ENCODE assay signal across 1 cellular context in the genomic region with DNA sequence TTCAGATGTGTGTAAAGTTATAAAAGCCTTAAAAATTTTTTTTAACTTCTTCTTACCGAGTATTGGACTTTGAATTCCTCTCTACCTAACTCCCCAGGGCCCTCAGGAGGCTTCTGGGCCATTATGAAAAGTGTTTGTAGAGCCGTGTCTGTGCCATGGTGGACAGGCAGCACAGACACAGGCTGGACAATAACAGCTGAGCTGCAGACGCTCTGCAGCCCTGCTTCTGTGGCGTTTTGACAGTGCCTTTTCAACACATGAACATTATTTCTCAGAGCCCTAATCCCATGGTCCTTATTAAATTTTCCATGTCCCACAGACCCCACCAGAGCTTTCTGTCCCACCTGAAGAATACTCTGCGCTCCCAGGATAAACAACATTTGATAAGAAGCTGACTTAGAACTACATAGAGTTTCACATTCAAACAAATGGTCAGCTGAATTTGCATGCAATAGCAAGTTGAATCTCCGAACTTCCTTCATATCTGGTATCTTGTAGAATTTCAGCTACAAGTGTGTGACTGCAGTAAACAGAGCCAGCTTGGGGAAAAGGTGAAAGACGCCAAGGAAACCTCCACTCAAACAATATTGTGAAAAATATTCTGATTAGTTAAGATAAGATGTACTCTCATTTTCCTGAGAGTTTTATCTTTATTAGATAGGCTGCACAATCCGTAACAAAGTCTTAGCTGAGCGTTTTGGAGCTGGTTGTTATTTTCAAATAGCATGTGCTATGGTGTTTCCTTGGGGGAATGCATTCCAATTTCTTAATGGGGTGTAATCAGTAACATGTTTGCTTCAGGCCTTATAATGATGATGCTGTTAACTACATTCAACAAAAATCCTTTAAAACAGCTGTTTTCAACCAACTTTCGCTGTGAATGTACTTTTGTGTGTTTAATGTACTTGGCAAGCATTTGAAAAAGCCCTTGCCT.
TF ChIP-seq lines count a peak whose summit lies in the region.

No MANE protein-coding gene starts in this region.

TF ChIP-seq in WTC11, 78 proteins besides CTCF, POLR2A, EP300 and RAD21 (continued from another document):
- TF ChIP-seq, protein P1, sequence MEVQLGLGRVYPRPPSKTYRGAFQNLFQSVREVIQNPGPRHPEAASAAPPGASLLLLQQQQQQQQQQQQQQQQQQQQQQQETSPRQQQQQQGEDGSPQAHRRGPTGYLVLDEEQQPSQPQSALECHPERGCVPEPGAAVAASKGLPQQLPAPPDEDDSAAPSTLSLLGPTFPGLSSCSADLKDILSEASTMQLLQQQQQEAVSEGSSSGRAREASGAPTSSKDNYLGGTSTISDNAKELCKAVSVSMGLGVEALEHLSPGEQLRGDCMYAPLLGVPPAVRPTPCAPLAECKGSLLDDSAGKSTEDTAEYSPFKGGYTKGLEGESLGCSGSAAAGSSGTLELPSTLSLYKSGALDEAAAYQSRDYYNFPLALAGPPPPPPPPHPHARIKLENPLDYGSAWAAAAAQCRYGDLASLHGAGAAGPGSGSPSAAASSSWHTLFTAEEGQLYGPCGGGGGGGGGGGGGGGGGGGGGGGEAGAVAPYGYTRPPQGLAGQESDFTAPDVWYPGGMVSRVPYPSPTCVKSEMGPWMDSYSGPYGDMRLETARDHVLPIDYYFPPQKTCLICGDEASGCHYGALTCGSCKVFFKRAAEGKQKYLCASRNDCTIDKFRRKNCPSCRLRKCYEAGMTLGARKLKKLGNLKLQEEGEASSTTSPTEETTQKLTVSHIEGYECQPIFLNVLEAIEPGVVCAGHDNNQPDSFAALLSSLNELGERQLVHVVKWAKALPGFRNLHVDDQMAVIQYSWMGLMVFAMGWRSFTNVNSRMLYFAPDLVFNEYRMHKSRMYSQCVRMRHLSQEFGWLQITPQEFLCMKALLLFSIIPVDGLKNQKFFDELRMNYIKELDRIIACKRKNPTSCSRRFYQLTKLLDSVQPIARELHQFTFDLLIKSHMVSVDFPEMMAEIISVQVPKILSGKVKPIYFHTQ (CRISPR knock-in tag; IDR thresholded peaks at IDR 0.05): no peak
- TF ChIP-seq, protein P2, sequence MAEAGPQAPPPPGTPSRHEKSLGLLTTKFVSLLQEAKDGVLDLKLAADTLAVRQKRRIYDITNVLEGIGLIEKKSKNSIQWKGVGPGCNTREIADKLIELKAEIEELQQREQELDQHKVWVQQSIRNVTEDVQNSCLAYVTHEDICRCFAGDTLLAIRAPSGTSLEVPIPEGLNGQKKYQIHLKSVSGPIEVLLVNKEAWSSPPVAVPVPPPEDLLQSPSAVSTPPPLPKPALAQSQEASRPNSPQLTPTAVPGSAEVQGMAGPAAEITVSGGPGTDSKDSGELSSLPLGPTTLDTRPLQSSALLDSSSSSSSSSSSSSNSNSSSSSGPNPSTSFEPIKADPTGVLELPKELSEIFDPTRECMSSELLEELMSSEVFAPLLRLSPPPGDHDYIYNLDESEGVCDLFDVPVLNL (CRISPR knock-in tag; IDR thresholded peaks at IDR 0.05; ENCODE audit: borderline replicate concordance, low read depth): no peak
- no peak for TF ChIP-seq RORB (CRISPR knock-in tag; IDR thresholded peaks at IDR 0.05)
- TF ChIP-seq CREB1 (CRISPR knock-in tag; IDR thresholded peaks at IDR 0.05): no peak
